ENCODE assay signal across 37 cellular contexts in genomic region chr7:14394786-14395185, GRCh38.
"Had no signal": no experiment of that assay in that cellular context is flagged by ENCODE, and none has a peak within 500 bp of the region (broad histone marks: within the 10 kb centered on the region; RNA-seq: fewer than 3 reads in every experiment).

No MANE protein-coding gene starts in this region.

- H3K4me3 ChIP-seq: ascending aorta, cardiac muscle cell had no signal

- H3K27ac Mint-ChIP-seq: activated B cell treated with CpG ODN at 0.5 μM for 24 hours; activated CD4-positive, alpha-beta memory T cell treated with anti-CD3 and anti-CD28 coated beads, Interleukin-2, amount 10 ng/mL, durations not matched to agents 7 days and 5 days; activated CD4-positive, alpha-beta T cell treated with anti-CD3 and anti-CD28 coated beads, Interleukin-2, amount 10 ng/mL, durations not matched to agents 24 days and 14 days; activated CD8-positive, alpha-beta memory T cell treated with anti-CD3 and anti-CD28 coated beads, Interleukin-2, amount 10 ng/mL, durations not matched to agents 7 days and 5 days; activated CD8-positive, alpha-beta T cell treated with anti-CD3 and anti-CD28 coated beads, Interleukin-2, amount 10 ng/mL, durations not matched to agents 7 days and 5 days; activated naive CD4-positive, alpha-beta T cell treated with anti-CD3 and anti-CD28 coated beads, Interleukin-2, amount 10 ng/mL, durations not matched to agents 7 days and 5 days; activated naive CD4-positive, alpha-beta T cell treated with anti-CD3 and anti-CD28 coated beads, Interleukin-2, amount 50 U/mL, for 24 hours; activated naive CD8-positive, alpha-beta T cell; activated naive CD8-positive, alpha-beta T cell treated with anti-CD3 and anti-CD28 coated beads, Interleukin-2, amount 10 ng/mL, durations not matched to agents 7 days and 5 days; activated naive CD8-positive, alpha-beta T cell treated with anti-CD3 and anti-CD28 coated beads, Interleukin-2, amount 50 U/mL, for 24 hours; activated T-cell treated with anti-CD3 and anti-CD28 coated beads, Interleukin-2, amount 50 U/mL, for 24 hours; activated T-helper 2 cell treated with anti-CD3 and anti-CD28 coated beads, Interferon-gamma antibody, Interleukin-2, Interleukin-4, amounts not matched to agents 10 μg/mL and 5 μg/mL and 100 μg/mL, durations not matched to agents 14 hours and 24 hours and 36 hours; brain; T-helper 1 cell treated with Interleukin-12 subunit alpha and Interleukin-12 subunit beta and Interleukin-4 antibody, amounts not matched to agents 30 μg/mL and 1 μg/mL, for 36 hours; T-helper 2 cell treated with Interferon-gamma antibody and Interleukin-4, amounts not matched to agents 5 μg/mL and 100 μg/mL, for 36 hours had no signal

- H3K4me1 ChIP-seq: ascending aorta had no signal

- H3K36me3 ChIP-seq: ascending aorta, cardiac muscle cell had no signal

- FAIRE-seq: bronchial epithelial cell had no signal

- H3K36me3 Mint-ChIP-seq: activated CD8-positive, alpha-beta memory T cell treated with anti-CD3 and anti-CD28 coated beads, Interleukin-2, amount 10 ng/mL, durations not matched to agents 7 days and 5 days; activated naive CD4-positive, alpha-beta T cell treated with anti-CD3 and anti-CD28 coated beads, Interleukin-2, amount 10 ng/mL, durations not matched to agents 7 days and 5 days; activated naive CD4-positive, alpha-beta T cell treated with anti-CD3 and anti-CD28 coated beads, Interleukin-2, amount 50 U/mL, for 24 hours; activated naive CD8-positive, alpha-beta T cell; activated naive CD8-positive, alpha-beta T cell treated with anti-CD3 and anti-CD28 coated beads, Interleukin-2, amount 10 ng/mL, durations not matched to agents 7 days and 5 days; brain had no signal

- ATAC-seq: activated CD8-positive, alpha-beta memory T cell treated with anti-CD3 and anti-CD28 coated beads, Interleukin-2, amount 10 ng/mL, durations not matched to agents 7 days and 5 days; activated CD8-positive, alpha-beta T cell treated with anti-CD3 and anti-CD28 coated beads, Interleukin-2, amount 10 ng/mL, durations not matched to agents 7 days and 5 days; activated naive CD8-positive, alpha-beta T cell treated with anti-CD3 and anti-CD28 coated beads, Interleukin-2, amount 50 U/mL, for 24 hours had no signal

- H3K4me1 Mint-ChIP-seq: activated B cell treated with CpG ODN at 0.5 μM for 24 hours; activated CD4-positive, alpha-beta memory T cell treated with anti-CD3 and anti-CD28 coated beads, Interleukin-2, amount 10 ng/mL, durations not matched to agents 7 days and 5 days; activated CD4-positive, alpha-beta T cell treated with anti-CD3 and anti-CD28 coated beads, Interleukin-2, amount 10 ng/mL, durations not matched to agents 24 days and 14 days; activated CD8-positive, alpha-beta memory T cell treated with anti-CD3 and anti-CD28 coated beads, Interleukin-2, amount 10 ng/mL, durations not matched to agents 7 days and 5 days; activated naive CD4-positive, alpha-beta T cell treated with anti-CD3 and anti-CD28 coated beads, Interleukin-2, amount 10 ng/mL, durations not matched to agents 7 days and 5 days; activated naive CD4-positive, alpha-beta T cell treated with anti-CD3 and anti-CD28 coated beads, Interleukin-2, amount 50 U/mL, for 24 hours; activated naive CD8-positive, alpha-beta T cell treated with anti-CD3 and anti-CD28 coated beads, Interleukin-2, amount 10 ng/mL, durations not matched to agents 7 days and 5 days; activated naive CD8-positive, alpha-beta T cell treated with anti-CD3 and anti-CD28 coated beads, Interleukin-2, amount 50 U/mL, for 24 hours; central memory CD8-positive, alpha-beta T cell had no signal

- H3K9me3 ChIP-seq: ascending aorta had no signal

- H3K27me3 Mint-ChIP-seq: activated B cell treated with CpG ODN at 0.5 μM for 24 hours; activated CD4-positive, alpha-beta memory T cell treated with anti-CD3 and anti-CD28 coated beads, Interleukin-2, amount 10 ng/mL, durations not matched to agents 7 days and 5 days; activated CD4-positive, alpha-beta T cell treated with anti-CD3 and anti-CD28 coated beads, Interleukin-2, amount 10 ng/mL, durations not matched to agents 24 days and 14 days; activated CD8-positive, alpha-beta memory T cell treated with anti-CD3 and anti-CD28 coated beads, Interleukin-2, amount 10 ng/mL, durations not matched to agents 7 days and 5 days; activated naive CD4-positive, alpha-beta T cell treated with anti-CD3 and anti-CD28 coated beads, Interleukin-2, amount 10 ng/mL, durations not matched to agents 7 days and 5 days; activated naive CD4-positive, alpha-beta T cell treated with anti-CD3 and anti-CD28 coated beads, Interleukin-2, amount 50 U/mL, for 24 hours; activated naive CD8-positive, alpha-beta T cell; activated naive CD8-positive, alpha-beta T cell treated with anti-CD3 and anti-CD28 coated beads, Interleukin-2, amount 10 ng/mL, durations not matched to agents 7 days and 5 days; activated naive CD8-positive, alpha-beta T cell treated with anti-CD3 and anti-CD28 coated beads, Interleukin-2, amount 50 U/mL, for 24 hours; activated T-cell treated with anti-CD3 and anti-CD28 coated beads, Interleukin-2, amount 50 U/mL, for 24 hours; central memory CD8-positive, alpha-beta T cell had no signal

- H3K27me3 ChIP-seq: ascending aorta, cardiac muscle cell had no signal

- H3K9me3 Mint-ChIP-seq: activated B cell treated with CpG ODN at 0.5 μM for 24 hours; activated CD4-positive, alpha-beta memory T cell treated with anti-CD3 and anti-CD28 coated beads, Interleukin-2, amount 10 ng/mL, durations not matched to agents 7 days and 5 days; activated CD4-positive, alpha-beta T cell treated with anti-CD3 and anti-CD28 coated beads, Interleukin-2, amount 10 ng/mL, durations not matched to agents 24 days and 14 days; activated naive CD4-positive, alpha-beta T cell treated with anti-CD3 and anti-CD28 coated beads, Interleukin-2, amount 10 ng/mL, durations not matched to agents 7 days and 5 days; activated naive CD4-positive, alpha-beta T cell treated with anti-CD3 and anti-CD28 coated beads, Interleukin-2, amount 50 U/mL, for 24 hours; activated naive CD8-positive, alpha-beta T cell treated with anti-CD3 and anti-CD28 coated beads, Interleukin-2, amount 10 ng/mL, durations not matched to agents 7 days and 5 days; brain; central memory CD8-positive, alpha-beta T cell; T-helper 2 cell treated with Interferon-gamma antibody and Interleukin-4, amounts not matched to agents 5 μg/mL and 100 μg/mL, for 36 hours had no signal

- H3K27ac ChIP-seq: ascending aorta, cardiac muscle cell, VCaP had no signal

- H3K4me3 Mint-ChIP-seq: activated B cell treated with CpG ODN at 0.5 μM for 24 hours; activated CD4-positive, alpha-beta memory T cell treated with anti-CD3 and anti-CD28 coated beads, Interleukin-2, amount 10 ng/mL, durations not matched to agents 7 days and 5 days; activated CD4-positive, alpha-beta T cell treated with anti-CD3 and anti-CD28 coated beads, Interleukin-2, amount 10 ng/mL, durations not matched to agents 24 days and 14 days; activated CD8-positive, alpha-beta memory T cell treated with anti-CD3 and anti-CD28 coated beads, Interleukin-2, amount 10 ng/mL, durations not matched to agents 7 days and 5 days; activated CD8-positive, alpha-beta T cell treated with anti-CD3 and anti-CD28 coated beads, Interleukin-2, amount 10 ng/mL, durations not matched to agents 7 days and 5 days; activated naive CD4-positive, alpha-beta T cell treated with anti-CD3 and anti-CD28 coated beads, Interleukin-2, amount 10 ng/mL, durations not matched to agents 7 days and 5 days; activated naive CD4-positive, alpha-beta T cell treated with anti-CD3 and anti-CD28 coated beads, Interleukin-2, amount 50 U/mL, for 24 hours; activated naive CD8-positive, alpha-beta T cell; activated naive CD8-positive, alpha-beta T cell treated with anti-CD3 and anti-CD28 coated beads, Interleukin-2, amount 10 ng/mL, durations not matched to agents 7 days and 5 days; activated naive CD8-positive, alpha-beta T cell treated with anti-CD3 and anti-CD28 coated beads, Interleukin-2, amount 50 U/mL, for 24 hours; activated T-cell treated with anti-CD3 and anti-CD28 coated beads, Interleukin-2, amount 50 U/mL, for 24 hours; brain; central memory CD8-positive, alpha-beta T cell; T-helper 1 cell treated with Interleukin-12 subunit alpha and Interleukin-12 subunit beta and Interleukin-4 antibody, amounts not matched to agents 30 μg/mL and 1 μg/mL, for 36 hours; T-helper 2 cell treated with Interferon-gamma antibody and Interleukin-4, amounts not matched to agents 5 μg/mL and 100 μg/mL, for 36 hours had no signal

- DNase-seq: activated B cell treated with CpG ODN at 0.5 μM for 24 hours; activated CD4-positive, alpha-beta memory T cell treated with anti-CD3 and anti-CD28 coated beads, Interleukin-2, amount 10 ng/mL, durations not matched to agents 7 days and 5 days; activated CD4-positive, alpha-beta T cell treated with anti-CD3 and anti-CD28 coated beads for 4 hours; activated CD4-positive, alpha-beta T cell treated with anti-CD3 and anti-CD28 coated beads, Interleukin-2, amount 10 ng/mL, durations not matched to agents 24 days and 14 days; activated CD4-positive, alpha-beta T cell treated with anti-CD3 and anti-CD28 coated beads, Interleukin-2, amount 50 U/mL, for 1 hour; activated CD4-positive, alpha-beta T cell treated with anti-CD3 and anti-CD28 coated beads, Interleukin-2, amount 50 U/mL, for 4 hours; activated CD4-positive, CD25-positive, alpha-beta regulatory T cell treated with anti-CD3 and anti-CD28 coated beads, Interleukin-2, amount 50 U/mL, for 72 hours; activated CD8-positive, alpha-beta memory T cell treated with anti-CD3 and anti-CD28 coated beads for 24 hours; activated CD8-positive, alpha-beta memory T cell treated with anti-CD3 and anti-CD28 coated beads, Interleukin-2, amount 10 ng/mL, durations not matched to agents 7 days and 5 days; activated CD8-positive, alpha-beta memory T cell treated with anti-CD3 and anti-CD28 coated beads, Interleukin-2, amount 50 U/mL, for 48 hours; activated CD8-positive, alpha-beta T cell treated with anti-CD3 and anti-CD28 coated beads, Interleukin-2, amount 10 ng/mL, durations not matched to agents 7 days and 5 days; activated effector memory CD4-positive, alpha-beta T cell treated with Interleukin-2 at 50 U/mL for 16 hours; activated gamma-delta T cell; activated naive CD4-positive, alpha-beta T cell treated with anti-CD3 and anti-CD28 coated beads, Interleukin-2, amount 10 ng/mL, durations not matched to agents 7 days and 5 days; activated naive CD4-positive, alpha-beta T cell treated with Interleukin-2 at 50 U/mL for 16 hours; activated naive CD8-positive, alpha-beta T cell treated with anti-CD3 and anti-CD28 coated beads, Interleukin-2, amount 10 ng/mL, durations not matched to agents 7 days and 5 days; activated naive CD8-positive, alpha-beta T cell treated with anti-CD3 and anti-CD28 coated beads, Interleukin-2, amount 50 U/mL, for 24 hours; activated T-cell treated with anti-CD3 and anti-CD28 coated beads, Interleukin-2, amount 50 U/mL, for 24 hours; activated T-cell treated with anti-CD3 and anti-CD28 coated beads, Interleukin-2, amount 50 U/mL, for 48 hours; amygdala; anterior cingulate cortex; caudate nucleus; cerebellar nuclear complex; T-helper 1 cell; T-helper 2 cell; T-helper 9 cell had no signal
